ENCODE assay signal across 19 cellular contexts in genomic region chr16:89537549-89537925, GRCh38. TPM values are rescaled to one million over a fixed set of nuclear protein-coding genes. Genes with fewer than 3 reads are reported as not detected.
"Had no signal": no experiment of that assay in that cellular context is flagged by ENCODE, and none has a peak within 500 bp of the region (broad histone marks: within the 10 kb centered on the region; RNA-seq: fewer than 3 reads in every experiment).

No MANE protein-coding gene starts in this region.

- H3K27me3 Mint-ChIP-seq: activated naive CD8-positive, alpha-beta T cell treated with anti-CD3 and anti-CD28 coated beads, Interleukin-2, amount 10 ng/mL, durations not matched to agents 7 days and 5 days; activated T-cell treated with anti-CD3 and anti-CD28 coated beads, Interleukin-2, amount 50 U/mL, for 24 hours; activated T-helper 17 cell treated with anti-CD3 and anti-CD28 coated beads, Interleukin-2, amount 50 U/mL, for 72 hours; brain; memory B cell had no signal

- H3K27ac Mint-ChIP-seq: activated naive CD8-positive, alpha-beta T cell treated with anti-CD3 and anti-CD28 coated beads, Interleukin-2, amount 10 ng/mL, durations not matched to agents 7 days and 5 days; activated T-cell treated with anti-CD3 and anti-CD28 coated beads, Interleukin-2, amount 50 U/mL, for 24 hours; activated T-helper 17 cell treated with anti-CD3 and anti-CD28 coated beads, Interleukin-2, amount 50 U/mL, for 72 hours; memory B cell; WTC11 had no signal

- DNase-seq: activated CD8-positive, alpha-beta memory T cell treated with anti-CD3 and anti-CD28 coated beads, Interleukin-2, amount 50 U/mL, for 4 hours; activated naive CD4-positive, alpha-beta T cell; activated naive CD8-positive, alpha-beta T cell treated with anti-CD3 and anti-CD28 coated beads, Interleukin-2, amount 10 ng/mL, durations not matched to agents 7 days and 5 days; activated T-cell treated with anti-CD3 and anti-CD28 coated beads, Interleukin-2, amount 50 U/mL, for 24 hours; amniotic stem cell; central memory CD4-positive, alpha-beta T cell; gastrocnemius medialis; spleen; stimulated activated CD4-positive, alpha-beta T cell treated with anti-CD3 and anti-CD28 coated beads, Interleukin-4, amount 100 ng/mL, for 1 hour; stimulated activated naive CD4-positive, alpha-beta T cell; T-helper 1 cell; T-helper 9 cell; thyroid gland; upper lobe of right lung had no signal

- ATAC-seq: activated T-helper 17 cell treated with anti-CD3 and anti-CD28 coated beads, Interleukin-2, amount 50 U/mL, for 72 hours; gastrocnemius medialis; upper lobe of right lung; WTC11 had no signal

- H3K4me3 ChIP-seq: esophagus muscularis mucosa, gastrocnemius medialis, spleen, thyroid gland, upper lobe of right lung had no signal

- H3K4me1 ChIP-seq: thyroid gland had no signal

- H3K4me1 Mint-ChIP-seq: brain, WTC11 had no signal

- H3K9me3 ChIP-seq: esophagus muscularis mucosa, gastrocnemius medialis, spleen, thyroid gland, upper lobe of right lung had no signal

- H3K9me3 Mint-ChIP-seq: activated naive CD8-positive, alpha-beta T cell treated with anti-CD3 and anti-CD28 coated beads, Interleukin-2, amount 10 ng/mL, durations not matched to agents 7 days and 5 days; activated T-cell treated with anti-CD3 and anti-CD28 coated beads, Interleukin-2, amount 50 U/mL, for 24 hours; activated T-helper 17 cell treated with anti-CD3 and anti-CD28 coated beads, Interleukin-2, amount 50 U/mL, for 72 hours; brain; memory B cell; WTC11 had no signal

- H3K27me3 ChIP-seq: esophagus muscularis mucosa, gastrocnemius medialis, spleen, thyroid gland, upper lobe of right lung had no signal

- H3K4me3 Mint-ChIP-seq: activated naive CD8-positive, alpha-beta T cell treated with anti-CD3 and anti-CD28 coated beads, Interleukin-2, amount 10 ng/mL, durations not matched to agents 7 days and 5 days; activated T-cell treated with anti-CD3 and anti-CD28 coated beads, Interleukin-2, amount 50 U/mL, for 24 hours; activated T-helper 17 cell treated with anti-CD3 and anti-CD28 coated beads, Interleukin-2, amount 50 U/mL, for 72 hours; brain; memory B cell; WTC11 had no signal

- H3K27ac ChIP-seq: esophagus muscularis mucosa, gastrocnemius medialis, thyroid gland, upper lobe of right lung had no signal

RNA-seq across cellular contexts. Expression of gene CPNE7, which starts 38.0 kb away (rescaled TPM):
- total RNA-seq: gastrocnemius medialis had no signal
